Comparison of ENCODE assay signal across 1 cellular context in genomic region chrX:40106677-40107290, GRCh38.
TF ChIP-seq lines count a peak whose summit lies in the region.

No MANE protein-coding gene starts in this region.

TF ChIP-seq in HepG2, 621 proteins besides CTCF, POLR2A, EP300 and RAD21 (continued from another document):
- TF ChIP-seq THRA (CRISPR knock-in tag; IDR thresholded peaks at IDR 0.05; ENCODE audit: borderline replicate concordance) (no peak), RBM39 (IDR thresholded peaks at IDR 0.05; ENCODE audit: low read depth, low read length, poor library complexity, severe bottlenecking) (no peak), JDP2 (CRISPR knock-in tag; IDR thresholded peaks at IDR 0.05; ENCODE audit: borderline replicate concordance) (no peak), ZNF761 (CRISPR knock-in tag; conservative IDR thresholded peaks at IDR 0.05) (no peak), RBM22 (optimal IDR thresholded peaks at IDR 0.05; ENCODE audit: low read length) (peak; percentile 11), ATF5 (CRISPR knock-in tag; IDR thresholded peaks at IDR 0.05; ENCODE audit: low read depth) (no peak), ZBTB40 (IDR thresholded peaks at IDR 0.05) (no peak), ZBTB40 (CRISPR knock-in tag; IDR thresholded peaks at IDR 0.05) (no peak), ZNF687 (CRISPR knock-in tag; IDR thresholded peaks at IDR 0.05) (peak; percentile 49), GMEB2 (CRISPR knock-in tag; IDR thresholded peaks at IDR 0.05; ENCODE audit: low read depth) (no peak), CBX1 (IDR thresholded peaks at IDR 0.05; ENCODE audit: low read depth) (no peak), HNRNPLL (IDR thresholded peaks at IDR 0.05; ENCODE audit: low read depth, low read length, poor library complexity, severe bottlenecking) (peak; percentile 29), ZNF790 (CRISPR knock-in tag; IDR thresholded peaks at IDR 0.05; ENCODE audit: borderline replicate concordance) (no peak), CAMTA2 (CRISPR knock-in tag; IDR thresholded peaks at IDR 0.05; ENCODE audit: borderline replicate concordance) (no peak), STAG1 (CRISPR knock-in tag; IDR thresholded peaks at IDR 0.05) (no peak), ZNF121 (CRISPR knock-in tag; IDR thresholded peaks at IDR 0.05) (no peak), NR1H2 (CRISPR knock-in tag; IDR thresholded peaks at IDR 0.05; ENCODE audit: borderline replicate concordance, low read depth) (no peak), HNRNPK (IDR thresholded peaks at IDR 0.05; ENCODE audit: low read depth, low read length, poor library complexity, severe bottlenecking) (no peak), ZNF281 (CRISPR knock-in tag; IDR thresholded peaks at IDR 0.05; ENCODE audit: borderline replicate concordance) (no peak), ZNF580 (CRISPR knock-in tag; IDR thresholded peaks at IDR 0.05; ENCODE audit: borderline replicate concordance, low read depth) (no peak), MIER3 (CRISPR knock-in tag; IDR thresholded peaks at IDR 0.05; ENCODE audit: borderline replicate concordance) (no peak), ZNF576 (CRISPR knock-in tag; IDR thresholded peaks at IDR 0.05) (no peak), SALL2 (CRISPR knock-in tag; IDR thresholded peaks at IDR 0.05) (no peak), ARNTL (CRISPR knock-in tag; IDR thresholded peaks at IDR 0.05) (no peak), ZNF354B (CRISPR knock-in tag; IDR thresholded peaks at IDR 0.05) (no peak)
